In genomic region chr2:12412898-12413305, GRCh38 we compare ENCODE assay signal across 8 cellular contexts.
DNase-seq lines count a peak whose midpoint lies in the region; ATAC-seq, FAIRE-seq and TF ChIP-seq lines count a peak whose summit lies in the region.

No MANE protein-coding gene starts in this region.

- ATAC-seq in GM18505 (IDR thresholded peaks at IDR 0.05; ENCODE audit: unreplicated experiment) (peak; percentile 97), HG02759 (IDR thresholded peaks at IDR 0.05; ENCODE audit: unreplicated experiment) (peak; percentile 98), foreskin keratinocyte (no peak)

- no peak for TF ChIP-seq POLR2A in GM18505 (IDR thresholded peaks at IDR 0.05; ENCODE audit: borderline replicate concordance, extremely low read depth, insufficient read depth, insufficient read length)

- DNase-seq in RCC 7860 (ENCODE audit: low spot score) = peak; percentile 20
- peak; percentile 28 for DNase-seq in iPS-NIHi7 (ENCODE audit: extremely low spot score)
- DNase-seq in foreskin keratinocyte = no peak
- no peak for DNase-seq in effector CD8-positive, alpha-beta T cell (lab: John Stamatoyannopoulos, UW)
- no peak for DNase-seq in DMS114 treated with DMSO at 0.1 percent for 48 hours (lab: John Stamatoyannopoulos, UW; ENCODE audit: unreplicated experiment)
- DNase-seq in superior temporal gyrus (ENCODE audit: extremely low spot score) = no peak

- H3K27me3 ChIP-seq in foreskin keratinocyte = no peaks in the 10 kb centered on the region

- no peak for TF ChIP-seq CTCF in foreskin keratinocyte (conservative IDR thresholded peaks at IDR 0.05)

- H3K27ac ChIP-seq in foreskin keratinocyte = no peak overlapping the region

- FAIRE-seq in RCC 7860 (lab: Jason Lieb, UNC) = no peak

- no peaks in the 10 kb centered on the region for H3K4me1 ChIP-seq in foreskin keratinocyte

Comparison
In these comparisons a context has a peak if more than half of its experiments do, and no peak if none do; other contexts are left out.
1. DNase-seq: peak in RCC 7860 (single experiment) and iPS-NIHi7 (single experiment); none in foreskin keratinocyte (0 of 2), effector CD8-positive, alpha-beta T cell (single experiment), DMS114 treated with DMSO at 0.1 percent for 48 hours (single experiment) and superior temporal gyrus (single experiment).